10 cellular contexts compared by ENCODE assay signal in genomic region chr2:213766465-213766891, GRCh38.
DNase-seq lines count a peak whose midpoint lies in the region; ATAC-seq, FAIRE-seq and TF ChIP-seq lines count a peak whose summit lies in the region.
"Had no signal": no experiment of that assay in that cellular context is flagged by ENCODE, and none has a peak within 500 bp of the region (broad histone marks: within the 10 kb centered on the region; RNA-seq: fewer than 3 reads in every experiment).

No MANE protein-coding gene starts in this region.

- DNase-seq in GM04503 (ENCODE audit: low read depth) = peak; percentile 15
- peak; percentile 60 for DNase-seq in GM12878 (ENCODE audit: low read depth, low spot score)
- DNase-seq in brain microvascular endothelial cell = no peak
- no peak for DNase-seq in ecto neural progenitor cell (ENCODE audit: low spot score)
- no peak for DNase-seq in hippocampal formation (lab: John Stamatoyannopoulos, UW)
- DNase-seq in NCI-H510A treated with DMSO at 0.1 percent for 48 hours (lab: John Stamatoyannopoulos, UW) = no peak
- DNase-seq: activated CD4-positive, alpha-beta T cell treated with anti-CD3 and anti-CD28 coated beads, Interleukin-2, amount 50 U/mL, for 4 hours; NCI-H146 had no signal

- in situ Hi-C loops in GM12878 (cut with MboI) (no loop called here), brain microvascular endothelial cell (cut with HindIII; ENCODE audit: low pct_ligation_motif_present, low sequenced_read_pairs) (no loop called here)

- no peak overlapping the region; the same call in 1 of the 2 replicates for H3K9ac ChIP-seq in GM12878 (ENCODE audit: control insufficient read depth, insufficient read depth, low read length)

- intact Hi-C loops in GM12878 (cut with micrococcal nuclease; ENCODE audit: unreplicated experiment) = loop anchor here (1.0 kb wide), 1 partner anchor 15 kb away; no protein-coding TSS in a partner anchor

- 0% methylated on average over 3 of the region's 3 CpGs for WGBS in GM12878 (ENCODE audit: insufficient coverage, insufficient replicate concordance, low lambda C conversion rate, missing lambda C conversion rate)

- no peaks in the 10 kb centered on the region for H4K20me1 ChIP-seq in GM12878 (ENCODE audit: control insufficient read depth, insufficient read depth)

- CTCF ChIA-PET in GM12878 (lab: Yijun Ruan, JAX) = interaction anchor here (0.7 to 2.6 kb wide), 9 partner anchors 13 to 366 kb away, joined by 3 to 13 read pairs (median 4); no protein-coding TSS in a partner anchor

- no peaks in the 10 kb centered on the region for H3K27me3 ChIP-seq in GM12878 (replicated peaks in 1 of 2; ENCODE audit: control insufficient read depth in 2 of 2, insufficient read depth in 2 of 2, low read length in 1 of 2)
- H3K27me3 ChIP-seq in brain microvascular endothelial cell (replicated peaks) = no peaks in the 10 kb centered on the region

- TF ChIP-seq CTCF in GM12878 (IDR thresholded peaks at IDR 0.05 in 2 of 3, conservative IDR thresholded peaks at IDR 0.05 in 1 of 3; ENCODE audit: control insufficient read depth in 2 of 3, extremely low read depth in 1 of 3, insufficient read depth in 1 of 3, low read depth in 3 of 3, low read length in 3 of 3) = no peak
- no peak for TF ChIP-seq CTCF in brain microvascular endothelial cell (IDR thresholded peaks at IDR 0.05; ENCODE audit: low read depth, low read length, missing control alignments)

- H3K36me3 ChIP-seq in GM12878 (ENCODE audit: control insufficient read depth in 2 of 2, insufficient read depth in 2 of 2, low read length in 1 of 2) = no peaks in the 10 kb centered on the region
- H3K36me3 ChIP-seq in brain microvascular endothelial cell (replicated peaks) = no peaks in the 10 kb centered on the region

- H3K4me2 ChIP-seq in GM12878 (ENCODE audit: control insufficient read depth, insufficient read depth) = peak overlapping the region; percentile 77

- no peaks in the 10 kb centered on the region for H3K9me3 ChIP-seq in GM12878 (replicated peaks; ENCODE audit: control insufficient read depth, insufficient read depth, low read length)

- TF ChIP-seq EP300 in GM12878 (IDR thresholded peaks at IDR 0.05; ENCODE audit: borderline replicate concordance in 1 of 2, control insufficient read depth in 1 of 2, low read depth in 2 of 2, low read length in 2 of 2) = no peak

- POLR2A ChIA-PET in GM12878 (lab: Charles Lee) = interaction anchor here (1.0 to 2.0 kb wide), 3 partner anchors 12 to 26 kb away, joined by 4 to 13 read pairs (median 4); no protein-coding TSS in a partner anchor

- BruUV-seq in GM12878 (replicated peaks; lab: Mats Ljungman, UMichigan) = no TSS peak

- H3K4me1 ChIP-seq in GM12878 (ENCODE audit: control insufficient read depth, insufficient read depth, low read length) = peaks cover 14% of the 10 kb centered on the region

- no peaks in the 10 kb centered on the region for H3K79me2 ChIP-seq in GM12878 (ENCODE audit: control insufficient read depth, insufficient read depth, low read length)

- peak overlapping the region; percentile 94 for H2AFZ ChIP-seq in GM12878 (ENCODE audit: control insufficient read depth, low read depth, low read length)

- no peak for TF ChIP-seq POLR2A in GM12878 (IDR thresholded peaks at IDR 0.05; ENCODE audit: low read depth, low read length)

- peak overlapping the region; percentile 33; the same call in 1 of the 2 replicates for H3K4me3 ChIP-seq in GM12878
- H3K4me3 ChIP-seq in brain microvascular endothelial cell (ENCODE audit: low read depth, low read length) = no peak overlapping the region

- no peak for TF ChIP-seq RAD21 in GM12878 (IDR thresholded peaks at IDR 0.05; ENCODE audit: insufficient read depth, low read depth, low read length)

- RAD21 ChIA-PET in GM12878 (lab: Charles Lee; ENCODE audit: unreplicated experiment) = interaction anchor here (0.7 to 2.3 kb wide), 13 partner anchors 10 to 483 kb away, joined by 3 to 26 read pairs (median 4); partner anchors contain the start of gene SPAG16

- H3K27ac ChIP-seq in GM12878 (ENCODE audit: control insufficient read depth, insufficient read depth) (peak overlapping the region; percentile 75), brain microvascular endothelial cell (no peak overlapping the region)

- ATAC-seq in GM19438 (IDR thresholded peaks at IDR 0.05; ENCODE audit: low read depth, unreplicated experiment) (peak; percentile 88), HG03064 (IDR thresholded peaks at IDR 0.05; ENCODE audit: low read depth, unreplicated experiment) (peak; percentile 98), GM12878 (peak; percentile 98)

- peak; percentile 93 for FAIRE-seq in GM12878 (lab: Jason Lieb, UNC)

- SMC1A ChIA-PET in GM12878 (lab: Charles Lee; ENCODE audit: uncharacterized antibody, unreplicated experiment) = interaction anchor here (0.6 to 6.5 kb wide), 19 partner anchors 9 to 139 kb away, joined by 3 to 84 read pairs (median 4); no protein-coding TSS in a partner anchor

TF ChIP-seq in GM12878, 131 proteins besides CTCF, POLR2A, EP300 and RAD21 (continues in another document):
- TF ChIP-seq RCOR1 (conservative IDR thresholded peaks at IDR 0.05; ENCODE audit: low read depth, low read length) (0 out of 2 replicates have a peak, but pooled peaks have one; percentile 27), HDAC6 (IDR thresholded peaks at IDR 0.05; ENCODE audit: unreplicated experiment) (no peak), SUPT20H (IDR thresholded peaks at IDR 0.05; ENCODE audit: borderline replicate concordance, control insufficient read depth, low read depth, low read length) (no peak), TCF3 (IDR thresholded peaks at IDR 0.05; ENCODE audit: borderline replicate concordance, insufficient read depth, low read depth, low read length) (no peak), NFIC (IDR thresholded peaks at IDR 0.05; ENCODE audit: low read depth, low read length) (peak; percentile 40; the same call in 1 of the 2 replicates), TAF1 (IDR thresholded peaks at IDR 0.05; ENCODE audit: borderline replicate concordance, low read depth, low read length) (no peak), YY1 (IDR thresholded peaks at IDR 0.05; ENCODE audit: low read depth, low read length) (no peak), HDGF (IDR thresholded peaks at IDR 0.05) (no peak), CHD1 (IDR thresholded peaks at IDR 0.05; ENCODE audit: low read depth, low read length) (no peak), GATAD2B (conservative IDR thresholded peaks at IDR 0.05; ENCODE audit: low read depth) (no peak), HCFC1 (IDR thresholded peaks at IDR 0.05; ENCODE audit: low read length) (no peak), ZNF274 (IDR thresholded peaks at IDR 0.05; ENCODE audit: insufficient read depth, insufficient read length) (no peak), YBX1 (IDR thresholded peaks at IDR 0.05) (no peak), CBX5 (IDR thresholded peaks at IDR 0.05; ENCODE audit: low read depth) (peak; percentile 46; the same call in 1 of the 2 replicates), MTA2 (IDR thresholded peaks at IDR 0.05; ENCODE audit: low read depth) (0 out of 2 replicates have a peak, but pooled peaks have one; percentile 52), MAX (IDR thresholded peaks at IDR 0.05; ENCODE audit: low read depth, low read length) (peak; percentile 62; the same call in 1 of the 2 replicates), EZH2 (IDR thresholded peaks at IDR 0.05; ENCODE audit: borderline replicate concordance, control insufficient read depth, low read depth, low read length) (no peak), BMI1 (IDR thresholded peaks at IDR 0.05; ENCODE audit: borderline replicate concordance) (no peak)
- TF ChIP-seq, protein P1, sequence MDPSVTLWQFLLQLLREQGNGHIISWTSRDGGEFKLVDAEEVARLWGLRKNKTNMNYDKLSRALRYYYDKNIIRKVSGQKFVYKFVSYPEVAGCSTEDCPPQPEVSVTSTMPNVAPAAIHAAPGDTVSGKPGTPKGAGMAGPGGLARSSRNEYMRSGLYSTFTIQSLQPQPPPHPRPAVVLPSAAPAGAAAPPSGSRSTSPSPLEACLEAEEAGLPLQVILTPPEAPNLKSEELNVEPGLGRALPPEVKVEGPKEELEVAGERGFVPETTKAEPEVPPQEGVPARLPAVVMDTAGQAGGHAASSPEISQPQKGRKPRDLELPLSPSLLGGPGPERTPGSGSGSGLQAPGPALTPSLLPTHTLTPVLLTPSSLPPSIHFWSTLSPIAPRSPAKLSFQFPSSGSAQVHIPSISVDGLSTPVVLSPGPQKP (IDR thresholded peaks at IDR 0.05; ENCODE audit: low read depth, low read length) = no peak
- TF ChIP-seq, protein P2, sequence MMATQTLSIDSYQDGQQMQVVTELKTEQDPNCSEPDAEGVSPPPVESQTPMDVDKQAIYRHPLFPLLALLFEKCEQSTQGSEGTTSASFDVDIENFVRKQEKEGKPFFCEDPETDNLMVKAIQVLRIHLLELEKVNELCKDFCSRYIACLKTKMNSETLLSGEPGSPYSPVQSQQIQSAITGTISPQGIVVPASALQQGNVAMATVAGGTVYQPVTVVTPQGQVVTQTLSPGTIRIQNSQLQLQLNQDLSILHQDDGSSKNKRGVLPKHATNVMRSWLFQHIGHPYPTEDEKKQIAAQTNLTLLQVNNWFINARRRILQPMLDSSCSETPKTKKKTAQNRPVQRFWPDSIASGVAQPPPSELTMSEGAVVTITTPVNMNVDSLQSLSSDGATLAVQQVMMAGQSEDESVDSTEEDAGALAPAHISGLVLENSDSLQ (IDR thresholded peaks at IDR 0.05) = peak; percentile 73
- TF ChIP-seq, protein P3, sequence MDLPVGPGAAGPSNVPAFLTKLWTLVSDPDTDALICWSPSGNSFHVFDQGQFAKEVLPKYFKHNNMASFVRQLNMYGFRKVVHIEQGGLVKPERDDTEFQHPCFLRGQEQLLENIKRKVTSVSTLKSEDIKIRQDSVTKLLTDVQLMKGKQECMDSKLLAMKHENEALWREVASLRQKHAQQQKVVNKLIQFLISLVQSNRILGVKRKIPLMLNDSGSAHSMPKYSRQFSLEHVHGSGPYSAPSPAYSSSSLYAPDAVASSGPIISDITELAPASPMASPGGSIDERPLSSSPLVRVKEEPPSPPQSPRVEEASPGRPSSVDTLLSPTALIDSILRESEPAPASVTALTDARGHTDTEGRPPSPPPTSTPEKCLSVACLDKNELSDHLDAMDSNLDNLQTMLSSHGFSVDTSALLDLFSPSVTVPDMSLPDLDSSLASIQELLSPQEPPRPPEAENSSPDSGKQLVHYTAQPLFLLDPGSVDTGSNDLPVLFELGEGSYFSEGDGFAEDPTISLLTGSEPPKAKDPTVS (IDR thresholded peaks at IDR 0.05; ENCODE audit: low read depth, low read length) = no peak

Comparison
In these comparisons a context has a peak if more than half of its experiments do, and no peak if none do; other contexts are left out.
1. DNase-seq: peak in GM04503 (single experiment) and GM12878 (single experiment); none in brain microvascular endothelial cell (single experiment), ecto neural progenitor cell (single experiment), hippocampal formation (0 of 2) and NCI-H510A treated with DMSO at 0.1 percent for 48 hours (single experiment).
2. Peak in every context shown above with its lines, with median percentiles within 50 percentile points of each other: ATAC-seq.